Comparison of ENCODE assay signal across 8 cellular contexts in genomic region chr3:5011555-5012256, GRCh38. TPM values are rescaled to one million over a fixed set of nuclear protein-coding genes. Genes with fewer than 3 reads are reported as not detected.
A peak's percentile ranks its signal among the peaks of the same experiment; 100 is the strongest.
DNase-seq lines count a peak whose midpoint lies in the region; ATAC-seq and TF ChIP-seq lines count a peak whose summit lies in the region.

No MANE protein-coding gene starts in this region.

- no peaks in the 10 kb centered on the region; the same call in 1 of the 2 replicates for H3K27me3 Mint-ChIP-seq in H9 (ENCODE audit: low read depth)
- no peaks in the 10 kb centered on the region for H3K27me3 Mint-ChIP-seq in naive B cell

- H3K23ac ChIP-seq in H9 (ENCODE audit: insufficient read length, low read depth, low read length) = no peak overlapping the region

- no peak overlapping the region for H2BK120ac ChIP-seq in H9 (ENCODE audit: low read depth, low read length, poor library complexity, severe bottlenecking)

- no peak overlapping the region for H3K4me2 ChIP-seq in H9 (ENCODE audit: insufficient read depth, insufficient read length, low read length)

- H3K4me1 Mint-ChIP-seq in H9 = peaks cover 16% of the 10 kb centered on the region in 2 experiments
- H3K4me1 Mint-ChIP-seq in naive B cell = peaks cover 60 to 90% (median 75%) of the 10 kb centered on the region in 3 donors

- no peak overlapping the region for H2BK12ac ChIP-seq in H9 (ENCODE audit: insufficient read length, low read depth, low read length)

- H2AK5ac ChIP-seq in H9 (ENCODE audit: insufficient read length, low read length) = no peak overlapping the region

- no peaks in the 10 kb centered on the region for H3K79me2 ChIP-seq in H9 (ENCODE audit: insufficient read depth, low read length)

- no peaks in the 10 kb centered on the region for H3K27me3 ChIP-seq in H9 (ENCODE audit: insufficient read depth, low read length)

- H4K8ac ChIP-seq in H9 (replicated peaks; ENCODE audit: insufficient read length, low read depth, low read length) = no peak overlapping the region

- peak; percentile 53 for ATAC-seq in GM18861 (IDR thresholded peaks at IDR 0.05; ENCODE audit: unreplicated experiment)
- peak; percentile 70 to 72 for ATAC-seq in naive B cell (ENCODE audit: low read depth in 2 of 2)
- no peak for ATAC-seq in omental fat pad (ENCODE audit: low FRiP score)

- H3T11ph ChIP-seq in H9 (ENCODE audit: low read length) = no peak overlapping the region

- H3K56ac ChIP-seq in H9 (ENCODE audit: insufficient read length, low read depth, low read length) = no peak overlapping the region

- H4K91ac ChIP-seq in H9 (ENCODE audit: insufficient read length, low read depth, low read length) = no peak overlapping the region

- H3K4me1 ChIP-seq in H9 (ENCODE audit: insufficient read depth, low read length) = no peaks in the 10 kb centered on the region; the same call in 1 of the 2 replicates

- no peak overlapping the region for H3K4ac ChIP-seq in H9 (ENCODE audit: low read depth, low read length)

- DNase-seq in H9 (no peak), MV-4-11 (lab: John Stamatoyannopoulos, UW) (peak; percentile 87), naive B cell (peak; percentile 96), omental fat pad (ENCODE audit: low spot score) (no peak), NCI-H82 (lab: John Stamatoyannopoulos, UW) (no peak), NCI-H748 (lab: John Stamatoyannopoulos, UW; ENCODE audit: unreplicated experiment) (no peak), cerebellar cortex (ENCODE audit: low spot score) (no peak)

- H2AFZ ChIP-seq in H9 (ENCODE audit: low read length) = no peak overlapping the region

- H2BK15ac ChIP-seq in H9 (ENCODE audit: low read depth, low read length) = no peak overlapping the region

- H3K27ac Mint-ChIP-seq in H9 (peak overlapping the region in 2 of 3 experiments; percentile 50 to 68; a peak in 1 of 7 replicates), naive B cell (peak overlapping the region; percentile 91 to 100 (median 99))

- H3K27ac ChIP-seq in H9 (ENCODE audit: insufficient read length, low read depth, low read length) = no peak overlapping the region

- no peaks in the 10 kb centered on the region for H3K79me1 ChIP-seq in H9 (ENCODE audit: insufficient read depth, low read depth, low read length, poor library complexity, severe bottlenecking)

- TF ChIP-seq CTCF in H9 (conservative IDR thresholded peaks at IDR 0.05) (no peak), omental fat pad (IDR thresholded peaks at IDR 0.05) (no peak)

- no peak overlapping the region for H2BK20ac ChIP-seq in H9 (ENCODE audit: low read depth, low read length, poor library complexity, severe bottlenecking)

- H3K14ac ChIP-seq in H9 (ENCODE audit: insufficient read depth, low read length) = peak overlapping the region; percentile 57; the same call in 1 of the 2 replicates

- WGBS in H9 (ENCODE audit: extremely low coverage, insufficient read length, low lambda C conversion rate) = no CpG with 5 or more reads among the region's 14 CpGs

- no peaks in the 10 kb centered on the region for H3K23me2 ChIP-seq in H9 (ENCODE audit: insufficient read length, low read depth, low read length, poor library complexity, severe bottlenecking)

- H4K20me1 ChIP-seq in H9 (ENCODE audit: control insufficient read depth, insufficient read depth, insufficient read length) = no peaks in the 10 kb centered on the region

- H3K4me3 Mint-ChIP-seq in H9 (no peak overlapping the region), naive B cell (peak overlapping the region; percentile 48 to 89 (median 76))

- no peak overlapping the region for H2BK5ac ChIP-seq in H9 (ENCODE audit: insufficient read length, low read length)

- no peak overlapping the region for H4K5ac ChIP-seq in H9 (ENCODE audit: insufficient read length, low read depth, low read length)

- H3K9me3 Mint-ChIP-seq in H9 = no peaks in the 10 kb centered on the region
- no peaks in the 10 kb centered on the region for H3K9me3 Mint-ChIP-seq in naive B cell

- no peaks in the 10 kb centered on the region for H3K9me3 ChIP-seq in H9 (ENCODE audit: control insufficient read depth, low read depth, low read length)

- no peak overlapping the region for H3K9ac ChIP-seq in H9 (ENCODE audit: extremely low read depth, insufficient read length, low read length)

- H3K36me3 Mint-ChIP-seq in H9 (ENCODE audit: insufficient read depth in 1 of 3, low read depth in 3 of 3) = no peaks in the 10 kb centered on the region; a peak in 1 of 7 replicates
- no peaks in the 10 kb centered on the region for H3K36me3 Mint-ChIP-seq in naive B cell

- H3K18ac ChIP-seq in H9 (ENCODE audit: insufficient read length, low read depth, low read length) = no peak overlapping the region

RNA-seq across cellular contexts. Expression of gene BHLHE40, which starts 32.5 kb away (rescaled TPM):
- 3.9 and 4.1 TPM in 2 replicates for total RNA-seq in H9 (2021)
- 1 to 10 TPM; 1.8 to 6.4 (median 3.3) TPM for polyA plus RNA-seq in naive B cell (ENCODE audit: low read depth in 6 of 6)
- 100 to 1,000 TPM in 1 of 4 donors, 10 to 100 TPM in 3; 16.3 to 101 (median 59.1) TPM for total RNA-seq in omental fat pad

Comparison
In these comparisons a context has a peak if more than half of its experiments do, and no peak if none do; other contexts are left out.
1. DNase-seq: peak in MV-4-11 (single experiment) and naive B cell (single experiment); none in H9 (single experiment), omental fat pad (single experiment), NCI-H82 (single experiment), NCI-H748 (single experiment) and cerebellar cortex (single experiment).
2. H3K4me3 Mint-ChIP-seq: peak in naive B cell (8 of 8); none in H9 (0 of 2).